8 cellular contexts compared by ENCODE assay signal in genomic region chr2:64837925-64838641, GRCh38.
DNase-seq lines count a peak whose midpoint lies in the region; ATAC-seq, FAIRE-seq and TF ChIP-seq lines count a peak whose summit lies in the region.
"Had no signal": no experiment of that assay in that cellular context is flagged by ENCODE, and none has a peak within 500 bp of the region (broad histone marks: within the 10 kb centered on the region; RNA-seq: fewer than 3 reads in every experiment).

No MANE protein-coding gene starts in this region.

- no peaks in the 10 kb centered on the region for H3K36me3 Mint-ChIP-seq in CD4-positive, alpha-beta T cell (ENCODE audit: low read depth)

- H3K56ac ChIP-seq in IMR-90 (ENCODE audit: extremely low read depth, insufficient read depth, low read length): peak overlapping the region; percentile 62

- peak overlapping the region; percentile 89 for H4K91ac ChIP-seq in IMR-90 (ENCODE audit: insufficient read depth, low read depth, low read length)

- peak overlapping the region; percentile 30; the same call in 1 of the 2 replicates for H3K18ac ChIP-seq in IMR-90 (ENCODE audit: low read depth, low read length)

- ATAC-seq in IMR-90 (ENCODE audit: low read depth) (no peak), upper lobe of right lung (peak; percentile 70), GM19395 (IDR thresholded peaks at IDR 0.05; ENCODE audit: unreplicated experiment) (no peak), GM18511 (IDR thresholded peaks at IDR 0.05; ENCODE audit: unreplicated experiment) (no peak)
- no peak for ATAC-seq in CD4-positive, alpha-beta T cell (ENCODE audit: poor library complexity)

- CTCF ChIA-PET in IMR-90 (lab: Yijun Ruan, JAX): interaction anchor here (1.6 to 1.7 kb wide), 2 partner anchors 87 to 192 kb away, joined by 3 to 6 read pairs; no protein-coding TSS in a partner anchor
- CTCF ChIA-PET in CD4-positive, alpha-beta T cell (lab: Charles Lee): no interaction called here

- H2AK9ac ChIP-seq in IMR-90 (replicated peaks; ENCODE audit: low read depth, low read length, poor library complexity): peak overlapping the region; percentile 91

- H3K4me2 ChIP-seq in IMR-90 (ENCODE audit: low read depth, low read length): no peak overlapping the region

- H3K4ac ChIP-seq in IMR-90 (ENCODE audit: low read depth, low read length): peak overlapping the region; percentile 51

- H2AK5ac ChIP-seq in IMR-90 (ENCODE audit: low read depth, low read length): peak overlapping the region; percentile 96

- H3K79me1 ChIP-seq in IMR-90 (ENCODE audit: low read depth in 1 of 2, low read length in 2 of 2): peaks cover 0 to 5% of the 10 kb centered on the region in 2 experiments; a peak in 2 of 4 replicates

- no peaks in the 10 kb centered on the region for H3K36me3 ChIP-seq in IMR-90 (ENCODE audit: control insufficient read depth, insufficient read depth, low read length)
- no peaks in the 10 kb centered on the region for H3K36me3 ChIP-seq in kidney (ENCODE audit: control insufficient read depth in 1 of 2, insufficient read depth in 2 of 2, low read length in 2 of 2)
- H3K36me3 ChIP-seq in upper lobe of right lung: no peaks in the 10 kb centered on the region

- 82 to 100% methylated on average over 2 to 5 of the region's 8 CpGs for WGBS in IMR-90 (ENCODE audit: extremely low coverage in 2 of 2, insufficient read length in 1 of 2), 2 experiments

- H3K4me3 Mint-ChIP-seq in CD4-positive, alpha-beta T cell: no peak overlapping the region
- H3K4me3 Mint-ChIP-seq: stimulated activated naive CD8-positive, alpha-beta T cell treated with anti-CD3 and anti-CD28 coated beads, Interleukin-15, Interleukin-2, amounts not matched to agents 100 ng/mL and 50 ng/mL, for 24 hours had no signal

- peak overlapping the region; percentile 70; the same call in 1 of the 2 replicates for H3K23ac ChIP-seq in IMR-90 (ENCODE audit: low read depth, low read length)

- peak overlapping the region; percentile 6 for H3K14ac ChIP-seq in IMR-90 (replicated peaks; ENCODE audit: low read depth, low read length)

- in situ Hi-C loops in IMR-90 (cut with MboI; ENCODE audit: low sequenced_read_pairs): no loop called here

- peak overlapping the region; percentile 75 for H2BK5ac ChIP-seq in IMR-90 (ENCODE audit: low read depth, low read length, poor library complexity, severe bottlenecking)

- H3K9me3 Mint-ChIP-seq in CD4-positive, alpha-beta T cell: no peaks in the 10 kb centered on the region
- H3K9me3 Mint-ChIP-seq: stimulated activated naive CD8-positive, alpha-beta T cell treated with anti-CD3 and anti-CD28 coated beads, Interleukin-15, Interleukin-2, amounts not matched to agents 100 ng/mL and 50 ng/mL, for 24 hours had no signal

- peak overlapping the region; percentile 47; the same call in 1 of the 2 replicates for H4K5ac ChIP-seq in IMR-90 (ENCODE audit: low read depth, low read length)

- POLR2A ChIA-PET in IMR-90 (lab: Charles Lee; ENCODE audit: unreplicated experiment): interaction anchor here (0.6 kb wide), 2 partner anchors 24 to 186 kb away, joined by 3 read pairs; no protein-coding TSS in a partner anchor
- POLR2A ChIA-PET in CD4-positive, alpha-beta T cell (lab: Charles Lee): no interaction called here

- no peak for TF ChIP-seq RAD21 in IMR-90 (IDR thresholded peaks at IDR 0.05; ENCODE audit: low read length)

- intact Hi-C loops in IMR-90 (cut with micrococcal nuclease) (no loop called here), kidney (cut with DNase I) (no loop called here), upper lobe of right lung (cut with DNase I) (no loop called here)
- intact Hi-C loops in CD4-positive, alpha-beta T cell (cut with DNase I, micrococcal nuclease): no loop called here

- no peaks in the 10 kb centered on the region for H4K20me1 ChIP-seq in IMR-90 (ENCODE audit: insufficient read depth, low read length)

- no peak for DNase-seq in IMR-90
- peak; percentile 55 for DNase-seq in SKM-1 treated with dmso at 0.1 percent for 144 hours (lab: John Stamatoyannopoulos, UW; ENCODE audit: unreplicated experiment)
- peak; percentile 75 for DNase-seq in kidney
- peak; percentile 68 for DNase-seq in upper lobe of right lung
- no peak for DNase-seq in CD4-positive, alpha-beta T cell

- no peak for FAIRE-seq in kidney (lab: Jason Lieb, UNC)

- no peaks in the 10 kb centered on the region for H3K27me3 Mint-ChIP-seq in CD4-positive, alpha-beta T cell
- H3K27me3 Mint-ChIP-seq: stimulated activated naive CD8-positive, alpha-beta T cell treated with anti-CD3 and anti-CD28 coated beads, Interleukin-15, Interleukin-2, amounts not matched to agents 100 ng/mL and 50 ng/mL, for 24 hours had no signal

- H2BK15ac ChIP-seq in IMR-90 (ENCODE audit: low read depth, low read length): peak overlapping the region; percentile 85

- H3K9me3 ChIP-seq in IMR-90 (ENCODE audit: control insufficient read depth, insufficient read depth, low read length): no peaks in the 10 kb centered on the region
- no peaks in the 10 kb centered on the region for H3K9me3 ChIP-seq in kidney (ENCODE audit: control insufficient read depth in 1 of 2, low read length in 2 of 2)
- no peaks in the 10 kb centered on the region for H3K9me3 ChIP-seq in upper lobe of right lung
- H3K9me3 ChIP-seq in CD4-positive, alpha-beta T cell (ENCODE audit: control insufficient read depth, low read length): no peaks in the 10 kb centered on the region

- H3K9ac ChIP-seq in IMR-90 (ENCODE audit: low read depth, low read length) (no peak overlapping the region), kidney (ENCODE audit: low read length in 2 of 2) (no peak overlapping the region)

- dilution Hi-C loops in IMR-90 (cut with HindIII; ENCODE audit: low sequenced_read_pairs, unreplicated experiment): no loop called here

- H3K4me1 Mint-ChIP-seq in CD4-positive, alpha-beta T cell (ENCODE audit: low read depth): peaks cover 4% of the 10 kb centered on the region

- no TSS peak for BruUV-seq in IMR-90 (replicated peaks; lab: Mats Ljungman, UMichigan)

- peak overlapping the region; percentile 75 for H2AFZ ChIP-seq in IMR-90 (replicated peaks; ENCODE audit: low read length, poor library complexity)

- no peak for TF ChIP-seq POLR2A in IMR-90 (IDR thresholded peaks at IDR 0.05; ENCODE audit: low read depth, low read length)

- H3K27ac Mint-ChIP-seq in CD4-positive, alpha-beta T cell: no peak overlapping the region
- H3K27ac Mint-ChIP-seq: stimulated activated naive CD8-positive, alpha-beta T cell treated with anti-CD3 and anti-CD28 coated beads, Interleukin-15, Interleukin-2, amounts not matched to agents 100 ng/mL and 50 ng/mL, for 24 hours had no signal

- H2BK20ac ChIP-seq in IMR-90 (ENCODE audit: low read depth, low read length): peak overlapping the region; percentile 96

- H3K9me1 ChIP-seq in IMR-90 (ENCODE audit: insufficient read depth, low read length): peaks cover 13% of the 10 kb centered on the region; the same call in 1 of the 2 replicates

- peak overlapping the region; percentile 44 for H2BK120ac ChIP-seq in IMR-90 (ENCODE audit: low read depth, low read length)

- H3K27ac ChIP-seq in IMR-90 (ENCODE audit: insufficient read depth, low read length): no peak overlapping the region; the same call in 1 of the 2 replicates
- H3K27ac ChIP-seq in kidney (ENCODE audit: low read depth in 2 of 2, low read length in 2 of 2): no peak overlapping the region
- H3K27ac ChIP-seq in upper lobe of right lung: no peak overlapping the region
- no peak overlapping the region for H3K27ac ChIP-seq in CD4-positive, alpha-beta T cell (ENCODE audit: low read depth, low read length)

- peak overlapping the region; percentile 88 to 89 for H4K8ac ChIP-seq in IMR-90 (ENCODE audit: low read depth in 2 of 2, low read length in 2 of 2)

- TF ChIP-seq CTCF in IMR-90 (conservative IDR thresholded peaks at IDR 0.05; ENCODE audit: low read depth, low read length) (no peak), kidney (IDR thresholded peaks at IDR 0.05; ENCODE audit: borderline replicate concordance, extremely low read depth, insufficient read depth) (no peak), upper lobe of right lung (IDR thresholded peaks at IDR 0.05) (no peak)
- no peak for TF ChIP-seq CTCF in CD4-positive, alpha-beta T cell (IDR thresholded peaks at IDR 0.05)

- no peaks in the 10 kb centered on the region for H3K27me3 ChIP-seq in IMR-90 (ENCODE audit: control insufficient read depth, insufficient read depth, low read length)
- no peaks in the 10 kb centered on the region for H3K27me3 ChIP-seq in upper lobe of right lung
- H3K27me3 ChIP-seq in CD4-positive, alpha-beta T cell (ENCODE audit: control insufficient read depth, insufficient read depth, low read length): no peaks in the 10 kb centered on the region

- peaks cover 13% of the 10 kb centered on the region for H3K4me1 ChIP-seq in IMR-90 (ENCODE audit: control insufficient read depth, insufficient read depth, low read length)
- no peaks in the 10 kb centered on the region for H3K4me1 ChIP-seq in kidney (ENCODE audit: control insufficient read depth in 1 of 2, insufficient read depth in 1 of 2, low read depth in 1 of 2, low read length in 2 of 2)
- peaks cover 25% of the 10 kb centered on the region for H3K4me1 ChIP-seq in upper lobe of right lung

- H3K4me3 ChIP-seq in IMR-90 (ENCODE audit: insufficient read depth, low read depth, low read length): no peak overlapping the region
- H3K4me3 ChIP-seq in kidney (ENCODE audit: low read length in 2 of 2): no peak overlapping the region
- no peak overlapping the region for H3K4me3 ChIP-seq in upper lobe of right lung

TF ChIP-seq in IMR-90, 13 proteins besides CTCF, POLR2A, EP300 and RAD21 (continues in another document):
- no peak for TF ChIP-seq ELK1 (IDR thresholded peaks at IDR 0.05; ENCODE audit: borderline replicate concordance, low read depth, low read length)
- no peak for TF ChIP-seq FOS (IDR thresholded peaks at IDR 0.05; ENCODE audit: low read depth, low read length)
- no peak for TF ChIP-seq USF2 (IDR thresholded peaks at IDR 0.05; ENCODE audit: low read depth, low read length)
- TF ChIP-seq CEBPB (IDR thresholded peaks at IDR 0.05; ENCODE audit: low read depth, low read length): no peak
- no peak for TF ChIP-seq NFE2L2 (IDR thresholded peaks at IDR 0.05; ENCODE audit: low read depth, low read length)

Comparison
In these comparisons a context has a peak if more than half of its experiments do, and no peak if none do; other contexts are left out.
1. DNase-seq: peak in SKM-1 treated with dmso at 0.1 percent for 144 hours (single experiment), kidney (single experiment) and upper lobe of right lung (single experiment); none in IMR-90 (single experiment) and CD4-positive, alpha-beta T cell (0 of 10).